ENCODE assay signal across 8 cellular contexts in the genomic region with DNA sequence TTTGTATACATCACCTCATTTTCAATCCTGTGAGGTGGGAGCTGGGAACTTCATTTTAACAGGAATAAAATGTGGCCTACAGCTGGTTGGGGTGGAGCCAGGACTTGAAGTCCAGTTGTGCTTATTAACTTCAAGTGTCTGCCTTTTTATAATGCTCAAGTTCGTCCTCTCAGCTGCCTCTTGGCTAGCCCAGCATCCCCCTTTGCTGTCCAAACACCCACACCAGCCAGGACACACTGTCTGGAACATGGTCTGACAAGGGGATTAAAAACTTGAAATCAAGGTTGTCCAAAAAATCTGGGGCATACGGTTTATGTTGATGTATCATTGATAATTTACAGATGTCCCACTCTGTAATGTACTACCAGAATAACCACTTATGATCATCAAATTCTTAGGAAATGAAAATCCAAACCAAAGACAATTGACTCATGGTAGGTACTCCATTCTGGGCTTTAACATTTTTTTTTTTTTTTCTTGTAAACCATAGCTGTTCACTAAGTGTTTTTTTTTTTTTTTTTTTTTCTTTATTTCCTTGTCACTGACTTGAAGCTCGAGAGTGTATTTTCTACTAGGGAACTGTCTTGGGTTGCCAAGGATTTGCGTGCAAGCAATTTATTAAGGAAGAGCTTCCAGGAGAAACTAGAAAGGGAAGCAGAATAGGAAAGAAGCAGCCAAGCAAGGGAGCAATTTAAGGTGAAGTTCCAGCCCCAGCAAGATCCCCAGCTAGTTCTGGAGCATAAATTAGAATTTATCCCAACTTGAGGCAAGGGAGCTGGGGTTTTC.
DNase-seq lines count a peak whose midpoint lies in the region; ATAC-seq and TF ChIP-seq lines count a peak whose summit lies in the region.

No MANE protein-coding gene starts in this region.

- no peak for TF ChIP-seq POLR2A in prostate gland (IDR thresholded peaks at IDR 0.05)

- peaks cover 28% of the 10 kb centered on the region for H3K4me1 Mint-ChIP-seq in activated B cell treated with CpG ODN at 0.5 μM for 24 hours

- CTCF ChIA-PET in activated B cell treated with CpG ODN at 0.5 μM for 24 hours (lab: Charles Lee), result interaction anchor here (1.0 kb wide), 1 partner anchor 19 kb away, joined by 3 read pairs; no protein-coding TSS in a partner anchor

- H3K4me1 ChIP-seq in prostate gland (replicated peaks), result no peaks in the 10 kb centered on the region

- H3K27me3 Mint-ChIP-seq in activated B cell treated with CpG ODN at 0.5 μM for 24 hours, result no peaks in the 10 kb centered on the region

- TF ChIP-seq CTCF in activated B cell treated with CpG ODN at 0.5 μM for 24 hours (IDR thresholded peaks at IDR 0.05) (no peak), prostate gland (IDR thresholded peaks at IDR 0.05) (no peak)

- ATAC-seq in activated B cell treated with CpG ODN at 0.5 μM for 24 hours (ENCODE audit: low read depth) (no peak), HG03045 (IDR thresholded peaks at IDR 0.05; ENCODE audit: unreplicated experiment) (no peak), GM21390 (IDR thresholded peaks at IDR 0.05; ENCODE audit: unreplicated experiment) (no peak)

- H3K36me3 Mint-ChIP-seq in activated B cell treated with CpG ODN at 0.5 μM for 24 hours (ENCODE audit: low read depth), result no peaks in the 10 kb centered on the region

- no peak overlapping the region for H3K27ac ChIP-seq in prostate gland

- no peaks in the 10 kb centered on the region for H3K9me3 ChIP-seq in prostate gland

- peak overlapping the region; percentile 86 for H3K27ac Mint-ChIP-seq in activated B cell treated with CpG ODN at 0.5 μM for 24 hours

- H3K9me3 Mint-ChIP-seq in activated B cell treated with CpG ODN at 0.5 μM for 24 hours, result no peaks in the 10 kb centered on the region

- peak overlapping the region; percentile 73 for H3K4me3 Mint-ChIP-seq in activated B cell treated with CpG ODN at 0.5 μM for 24 hours

- intact Hi-C loops in activated B cell treated with CpG ODN at 0.5 μM for 24 hours (cut with micrococcal nuclease) (loop anchor here (1.0 to 5.0 kb wide), 3 partner anchors 65 to 515 kb away; no protein-coding TSS in a partner anchor), prostate gland (cut with DNase I) (loop anchor here (5.0 to 10.0 kb wide), 2 partner anchors 85 to 278 kb away; no protein-coding TSS in a partner anchor)

- H3K4me3 ChIP-seq in prostate gland, result peak overlapping the region; percentile 37 to 53

- peak; percentile 73 for DNase-seq in activated CD8-positive, alpha-beta memory T cell treated with anti-CD3 and anti-CD28 coated beads for 24 hours
- DNase-seq in activated CD8-positive, alpha-beta memory T cell treated with anti-CD3 and anti-CD28 coated beads, Interleukin-2, amount 50 U/mL, for 4 hours, result no peak
- DNase-seq in activated B cell treated with CpG ODN at 0.5 μM for 24 hours, result no peak
- DNase-seq in globus pallidus (ENCODE audit: low spot score), result peak; percentile 43
- no peak for DNase-seq in prostate gland (ENCODE audit: low spot score)
- no peak for DNase-seq in mucosa of gallbladder (ENCODE audit: low spot score)

- 28% methylated on average over 4 of the region's 4 CpGs for WGBS in prostate gland

- no peaks in the 10 kb centered on the region for H3K27me3 ChIP-seq in prostate gland (replicated peaks; ENCODE audit: insufficient read depth)

- POLR2A ChIA-PET in activated B cell treated with CpG ODN at 0.5 μM for 24 hours (lab: Charles Lee), result interaction anchor here (0.6 to 3.9 kb wide), 9 partner anchors 11 to 338 kb away, joined by 3 to 22 read pairs (median 4); no protein-coding TSS in a partner anchor

- no peaks in the 10 kb centered on the region for H3K36me3 ChIP-seq in prostate gland

Comparison
In these comparisons a context has a peak if more than half of its experiments do, and no peak if none do; other contexts are left out.
1. DNase-seq: peak in activated CD8-positive, alpha-beta memory T cell treated with anti-CD3 and anti-CD28 coated beads for 24 hours (single experiment) and globus pallidus (single experiment); none in activated CD8-positive, alpha-beta memory T cell treated with anti-CD3 and anti-CD28 coated beads, Interleukin-2, amount 50 U/mL, for 4 hours (single experiment), activated B cell treated with CpG ODN at 0.5 μM for 24 hours (single experiment), prostate gland (single experiment) and mucosa of gallbladder (single experiment).